ENCODE assay signal across 1 cellular context in the genomic region with DNA sequence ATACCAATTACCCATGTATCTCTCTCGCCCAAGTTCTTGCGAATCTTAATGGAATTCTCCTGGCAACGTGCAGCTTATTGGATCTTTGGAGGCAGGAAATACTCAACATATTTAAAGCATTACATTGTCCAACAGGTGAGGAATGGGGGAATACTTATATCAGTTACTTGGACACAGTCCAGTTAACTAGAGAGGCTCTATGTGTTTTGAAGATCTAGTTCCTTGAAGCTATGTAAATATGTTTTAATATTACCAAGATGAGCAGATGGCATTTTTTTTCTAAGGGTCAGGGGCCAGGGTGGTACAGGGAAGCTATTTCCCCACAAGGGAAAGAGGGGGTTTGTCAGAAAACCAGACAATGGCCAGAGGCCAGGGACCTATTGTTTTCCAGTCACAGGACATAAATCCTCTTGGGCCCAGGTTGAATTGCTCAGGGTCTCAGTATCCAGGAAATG.
TF ChIP-seq lines count a peak whose summit lies in the region.

No MANE protein-coding gene starts in this region.

TF ChIP-seq in SK-N-SH treated with all-trans-retinoic acid at 6 μM for 48 hours, 23 proteins besides CTCF, POLR2A, EP300 and RAD21 (continued from another document):
- TF ChIP-seq, protein P1, sequence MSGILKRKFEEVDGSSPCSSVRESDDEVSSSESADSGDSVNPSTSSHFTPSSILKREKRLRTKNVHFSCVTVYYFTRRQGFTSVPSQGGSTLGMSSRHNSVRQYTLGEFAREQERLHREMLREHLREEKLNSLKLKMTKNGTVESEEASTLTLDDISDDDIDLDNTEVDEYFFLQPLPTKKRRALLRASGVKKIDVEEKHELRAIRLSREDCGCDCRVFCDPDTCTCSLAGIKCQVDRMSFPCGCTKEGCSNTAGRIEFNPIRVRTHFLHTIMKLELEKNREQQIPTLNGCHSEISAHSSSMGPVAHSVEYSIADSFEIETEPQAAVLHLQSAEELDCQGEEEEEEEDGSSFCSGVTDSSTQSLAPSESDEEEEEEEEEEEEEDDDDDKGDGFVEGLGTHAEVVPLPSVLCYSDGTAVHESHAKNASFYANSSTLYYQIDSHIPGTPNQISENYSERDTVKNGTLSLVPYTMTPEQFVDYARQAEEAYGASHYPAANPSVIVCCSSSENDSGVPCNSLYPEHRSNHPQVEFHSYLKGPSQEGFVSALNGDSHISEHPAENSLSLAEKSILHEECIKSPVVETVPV (CRISPR knock-in tag; IDR thresholded peaks at IDR 0.05): no peak
- TF ChIP-seq ESRRG (CRISPR knock-in tag; IDR thresholded peaks at IDR 0.05): no peak
